ENCODE assay signal across 25 cellular contexts in genomic region chr12:3628629-3629028, GRCh38.
"Had no signal": no experiment of that assay in that cellular context is flagged by ENCODE, and none has a peak within 500 bp of the region (broad histone marks: within the 10 kb centered on the region; RNA-seq: fewer than 3 reads in every experiment).

No MANE protein-coding gene starts in this region.

- H3K4me3 Mint-ChIP-seq: activated B cell treated with CpG ODN at 0.5 μM for 24 hours; activated CD4-positive, alpha-beta T cell treated with anti-CD3 and anti-CD28 coated beads for 36 hours; activated naive CD4-positive, alpha-beta T cell treated with anti-CD3 and anti-CD28 coated beads for 36 hours; activated T-cell treated with anti-CD3 and anti-CD28 coated beads, Interleukin-2, amount 50 U/mL, for 24 hours; dendritic cell treated with granulocyte-macrophage colony-stimulating factor and Interleukin-4, amounts not matched to agents 40 ng/mL and 50 ng/mL, for 4 days; natural killer cell treated with Interleukin-12 subunit alpha and Interleukin-12 subunit beta and Interleukin-15 and Interleukin-18, amount 100 ng/mL, for 72 hours had no signal

- DNase-seq: activated B cell treated with CpG ODN at 0.5 μM for 24 hours; activated CD4-positive, alpha-beta T cell treated with anti-CD3 and anti-CD28 coated beads for 36 hours; activated CD4-positive, alpha-beta T cell treated with anti-CD3 and anti-CD28 coated beads, Interleukin-2, amount 50 U/mL, for 4 hours; activated CD8-positive, alpha-beta memory T cell treated with anti-CD3 and anti-CD28 coated beads for 24 hours; activated CD8-positive, alpha-beta memory T cell treated with anti-CD3 and anti-CD28 coated beads, Interleukin-2, amount 50 U/mL, for 4 hours; activated naive CD4-positive, alpha-beta T cell treated with anti-CD3 and anti-CD28 coated beads for 36 hours; activated T-cell treated with anti-CD3 and anti-CD28 coated beads, Interleukin-2, amount 50 U/mL, for 24 hours; amygdala; effector CD4-positive, alpha-beta T cell; erythroblast; foreskin keratinocyte; hippocampal formation; kidney glomerular epithelial cell; left lung; occipital lobe; right lobe of liver; stimulated activated CD4-positive, alpha-beta T cell treated with anti-CD3 and anti-CD28 coated beads, Interleukin-1b, Interleukin-23, amount 100 ng/mL, for 48 hours; stomach; T-helper 9 cell had no signal

- H3K4me1 ChIP-seq: foreskin keratinocyte, left lung, right lobe of liver, stomach, suprapubic skin, tibial nerve had no signal

- H3K27me3 Mint-ChIP-seq: activated B cell treated with CpG ODN at 0.5 μM for 24 hours; activated CD4-positive, alpha-beta T cell treated with anti-CD3 and anti-CD28 coated beads for 36 hours; activated T-cell treated with anti-CD3 and anti-CD28 coated beads, Interleukin-2, amount 50 U/mL, for 24 hours; dendritic cell treated with granulocyte-macrophage colony-stimulating factor and Interleukin-4, amounts not matched to agents 40 ng/mL and 50 ng/mL, for 4 days; natural killer cell treated with Interleukin-12 subunit alpha and Interleukin-12 subunit beta and Interleukin-15 and Interleukin-18, amount 100 ng/mL, for 72 hours had no signal

- H3K27ac Mint-ChIP-seq: activated B cell treated with CpG ODN at 0.5 μM for 24 hours; activated CD4-positive, alpha-beta T cell treated with anti-CD3 and anti-CD28 coated beads for 36 hours; activated naive CD4-positive, alpha-beta T cell treated with anti-CD3 and anti-CD28 coated beads for 36 hours; activated T-cell treated with anti-CD3 and anti-CD28 coated beads, Interleukin-2, amount 50 U/mL, for 24 hours; activated T-helper 2 cell treated with anti-CD3 and anti-CD28 coated beads, Interferon-gamma antibody, Interleukin-2, Interleukin-4, amounts not matched to agents 10 μg/mL and 5 μg/mL and 100 μg/mL, durations not matched to agents 14 hours and 24 hours and 36 hours; dendritic cell treated with granulocyte-macrophage colony-stimulating factor and Interleukin-4, amounts not matched to agents 40 ng/mL and 50 ng/mL, for 4 days had no signal

- H3K27ac ChIP-seq: foreskin keratinocyte, left lung, right lobe of liver, skin epidermis, stomach, suprapubic skin, tibial nerve had no signal

- H3K27me3 ChIP-seq: left lung, right lobe of liver, stomach, suprapubic skin, tibial nerve had no signal

- H3K9me3 Mint-ChIP-seq: activated B cell treated with CpG ODN at 0.5 μM for 24 hours; activated naive CD4-positive, alpha-beta T cell treated with anti-CD3 and anti-CD28 coated beads for 36 hours; activated T-cell treated with anti-CD3 and anti-CD28 coated beads, Interleukin-2, amount 50 U/mL, for 24 hours; activated T-helper 2 cell treated with anti-CD3 and anti-CD28 coated beads, Interferon-gamma antibody, Interleukin-2, Interleukin-4, amounts not matched to agents 10 μg/mL and 5 μg/mL and 100 μg/mL, durations not matched to agents 14 hours and 24 hours and 36 hours; dendritic cell treated with granulocyte-macrophage colony-stimulating factor and Interleukin-4, amounts not matched to agents 40 ng/mL and 50 ng/mL, for 4 days; natural killer cell treated with Interleukin-12 subunit alpha and Interleukin-12 subunit beta and Interleukin-15 and Interleukin-18, amount 100 ng/mL, for 72 hours had no signal

- H3K9me3 ChIP-seq: left lung, right lobe of liver, stomach, suprapubic skin, tibial nerve had no signal

- H3K4me3 ChIP-seq: left lung, right lobe of liver, skin epidermis, stomach, suprapubic skin, tibial nerve had no signal

- ATAC-seq: activated CD4-positive, alpha-beta T cell treated with anti-CD3 and anti-CD28 coated beads for 36 hours; foreskin keratinocyte; left lung; natural killer cell treated with Interleukin-12 subunit alpha and Interleukin-12 subunit beta and Interleukin-15 and Interleukin-18, amount 100 ng/mL, for 72 hours; right lobe of liver had no signal

- H3K4me1 Mint-ChIP-seq: activated B cell treated with CpG ODN at 0.5 μM for 24 hours; activated CD4-positive, alpha-beta T cell treated with anti-CD3 and anti-CD28 coated beads for 36 hours had no signal

- H3K36me3 ChIP-seq: right lobe of liver, tibial nerve had no signal
